17 cellular contexts compared by ENCODE assay signal in the genomic region with DNA sequence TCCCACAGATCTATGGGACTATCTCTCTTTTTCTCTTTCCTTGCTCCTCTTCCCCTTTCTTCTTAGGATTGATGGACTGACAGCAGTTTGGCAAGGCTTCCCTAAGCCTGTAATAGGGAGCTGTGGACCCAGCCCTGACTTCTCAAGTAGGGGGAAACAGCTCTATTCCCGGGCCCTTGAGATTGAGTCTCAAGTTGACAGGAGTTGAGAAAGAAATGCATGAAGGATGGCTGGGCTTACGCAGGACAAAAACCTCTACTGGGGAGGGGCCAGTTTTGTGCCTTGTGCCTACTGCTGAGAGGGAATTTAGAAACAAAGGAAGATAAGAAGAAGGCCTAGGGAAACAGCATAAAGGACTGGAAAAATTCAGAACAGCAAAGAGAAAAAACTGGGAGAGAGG.
DNase-seq lines count a peak whose midpoint lies in the region; ATAC-seq and TF ChIP-seq lines count a peak whose summit lies in the region.
"Had no signal": no experiment of that assay in that cellular context is flagged by ENCODE, and none has a peak within 500 bp of the region (broad histone marks: within the 10 kb centered on the region; RNA-seq: fewer than 3 reads in every experiment).

No MANE protein-coding gene starts in this region.

- H3K36me3 ChIP-seq in GM23338 (ENCODE audit: insufficient read depth): no peaks in the 10 kb centered on the region
- no peaks in the 10 kb centered on the region for H3K36me3 ChIP-seq in ascending aorta
- H3K36me3 ChIP-seq in spleen: no peaks in the 10 kb centered on the region

- no peak for TF ChIP-seq POLR2A in spleen (IDR thresholded peaks at IDR 0.05)

- TF ChIP-seq CTCF in GM23338 (conservative IDR thresholded peaks at IDR 0.05; ENCODE audit: low read depth in 2 of 2) (no peak), ascending aorta (IDR thresholded peaks at IDR 0.05) (no peak), spleen (IDR thresholded peaks at IDR 0.05 in 8 of 11, conservative IDR thresholded peaks at IDR 0.05 in 3 of 11) (no peak)

- ATAC-seq in GM23338 (no peak; the same call in 2 of the 3 replicates), HG02852 (IDR thresholded peaks at IDR 0.05; ENCODE audit: unreplicated experiment) (no peak)

- DNase-seq in GM23338 (ENCODE audit: low spot score): no peak
- DNase-seq in ascending aorta (ENCODE audit: low spot score in 2 of 2): no peak
- DNase-seq in islet precursor cell: peak; percentile 58
- DNase-seq in spleen: peak; percentile 6
- no peak for DNase-seq in GDM1 (lab: John Stamatoyannopoulos, UW)
- DNase-seq in UCSD-AML1 (lab: John Stamatoyannopoulos, UW; ENCODE audit: unreplicated experiment): no peak
- DNase-seq in activated T-cell treated with anti-CD3 and anti-CD28 coated beads, Interleukin-2, amount 50 U/mL, for 24 hours: no peak
- DNase-seq: Calu3; CD4-positive, CD25-positive, alpha-beta regulatory T cell; DMS79; MM.1S; NCI-H1417; NCI-H1930; NCI-H2171 treated with DMSO at 0.1 percent for 48 hours; NCI-H510A; SHP77 treated with DMSO at 0.1 percent for 48 hours had no signal

- H3K4me1 ChIP-seq in GM23338 (ENCODE audit: insufficient read depth) (peaks cover 43% of the 10 kb centered on the region), ascending aorta (peaks cover 6 to 10% of the 10 kb centered on the region in 2 donors), spleen (peaks cover 0 to 24% (median 16%) of the 10 kb centered on the region in 6 donors)

- intact Hi-C loops in ascending aorta (cut with DNase I) (loop anchor here (5.0 kb wide), 2 partner anchors 59 to 111 kb away; partner anchors contain the start of gene SMUG1), spleen (cut with DNase I; ENCODE audit: low total_unique reads) (no loop called here)

- peaks cover 6% of the 10 kb centered on the region; the same call in 2 of the 3 replicates for H3K9me3 Mint-ChIP-seq in GM23338
- H3K9me3 Mint-ChIP-seq in activated T-cell treated with anti-CD3 and anti-CD28 coated beads, Interleukin-2, amount 50 U/mL, for 24 hours: no peaks in the 10 kb centered on the region

- H3K4me1 Mint-ChIP-seq in GM23338: peaks cover 53% of the 10 kb centered on the region
- peaks cover 11% of the 10 kb centered on the region for H3K4me1 Mint-ChIP-seq in activated T-cell treated with anti-CD3 and anti-CD28 coated beads, Interleukin-2, amount 50 U/mL, for 24 hours (ENCODE audit: low read depth)

- no peak overlapping the region; the same call in 2 of the 3 replicates for H3K4me3 Mint-ChIP-seq in GM23338
- H3K4me3 Mint-ChIP-seq in activated T-cell treated with anti-CD3 and anti-CD28 coated beads, Interleukin-2, amount 50 U/mL, for 24 hours: no peak overlapping the region
- H3K4me3 Mint-ChIP-seq: CD4-positive, CD25-positive, alpha-beta regulatory T cell had no signal

- no peaks in the 10 kb centered on the region for H3K9me2 ChIP-seq in GM23338 (ENCODE audit: insufficient read depth)

- peaks cover 100% of the 10 kb centered on the region for H3K27me3 ChIP-seq in GM23338 (ENCODE audit: insufficient read depth)
- H3K27me3 ChIP-seq in ascending aorta: no peaks in the 10 kb centered on the region
- H3K27me3 ChIP-seq in spleen (replicated peaks in 1 of 7): peaks cover 0 to 75% (median 40%) of the 10 kb centered on the region in 7 donors

- peaks cover 6% of the 10 kb centered on the region; the same call in 1 of the 3 replicates for H3K36me3 Mint-ChIP-seq in GM23338 (ENCODE audit: low read depth)
- no peaks in the 10 kb centered on the region for H3K36me3 Mint-ChIP-seq in activated T-cell treated with anti-CD3 and anti-CD28 coated beads, Interleukin-2, amount 50 U/mL, for 24 hours (ENCODE audit: low read depth)
- H3K36me3 Mint-ChIP-seq: CD4-positive, CD25-positive, alpha-beta regulatory T cell had no signal

- H3K27ac ChIP-seq in GM23338 (ENCODE audit: low read depth) (no peak overlapping the region), ascending aorta (peak overlapping the region; percentile 71 to 92), spleen (no peak overlapping the region)

- peaks cover 93% of the 10 kb centered on the region for H3K27me3 Mint-ChIP-seq in GM23338 (ENCODE audit: insufficient read depth, low read depth, poor library complexity)
- peaks cover 87% of the 10 kb centered on the region for H3K27me3 Mint-ChIP-seq in activated T-cell treated with anti-CD3 and anti-CD28 coated beads, Interleukin-2, amount 50 U/mL, for 24 hours

- WGBS in spleen, 5 donors: 51 to 73% (median 67%) methylated on average over 2 of the region's 2 CpGs

- H3K79me2 ChIP-seq in GM23338 (replicated peaks; ENCODE audit: insufficient read depth): no peaks in the 10 kb centered on the region

- no peak overlapping the region for H2AFZ ChIP-seq in GM23338

- no peak overlapping the region for H3K27ac Mint-ChIP-seq in GM23338
- no peak overlapping the region for H3K27ac Mint-ChIP-seq in activated T-cell treated with anti-CD3 and anti-CD28 coated beads, Interleukin-2, amount 50 U/mL, for 24 hours

- no peaks in the 10 kb centered on the region for H3K9me3 ChIP-seq in ascending aorta
- H3K9me3 ChIP-seq in spleen: no peaks in the 10 kb centered on the region

- no peak overlapping the region for H3K4me3 ChIP-seq in GM23338
- H3K4me3 ChIP-seq in ascending aorta: no peak overlapping the region
- H3K4me3 ChIP-seq in spleen: no peak overlapping the region

- H3K4me2 ChIP-seq in GM23338: peak overlapping the region; percentile 49; the same call in 1 of the 2 replicates

- H3F3A ChIP-seq in GM23338 (replicated peaks; ENCODE audit: low read depth): peaks cover 13% of the 10 kb centered on the region

- H4K20me1 ChIP-seq in GM23338 (replicated peaks; ENCODE audit: insufficient read depth): peaks cover 30% of the 10 kb centered on the region

TF ChIP-seq in GM23338, 12 proteins besides CTCF, POLR2A, EP300 and RAD21 (continues in another document):
- TF ChIP-seq REST (IDR thresholded peaks at IDR 0.05; ENCODE audit: unreplicated experiment): no peak
- no peak for TF ChIP-seq STAT1 (IDR thresholded peaks at IDR 0.05; ENCODE audit: unreplicated experiment)
- TF ChIP-seq CREB1 (CRISPR knock-in tag; IDR thresholded peaks at IDR 0.05; ENCODE audit: low read depth): no peak

Comparison
In these comparisons a context has a peak if more than half of its experiments do, and no peak if none do; other contexts are left out.
1. DNase-seq: peak in islet precursor cell (single experiment) and spleen (single experiment); none in GM23338 (single experiment), ascending aorta (0 of 2), GDM1 (single experiment), UCSD-AML1 (single experiment) and activated T-cell treated with anti-CD3 and anti-CD28 coated beads, Interleukin-2, amount 50 U/mL, for 24 hours (single experiment).
2. H3K27ac ChIP-seq: peak in ascending aorta (2 of 2); none in GM23338 (single experiment) and spleen (0 of 8).